8 cellular contexts compared by ENCODE assay signal in the genomic region with DNA sequence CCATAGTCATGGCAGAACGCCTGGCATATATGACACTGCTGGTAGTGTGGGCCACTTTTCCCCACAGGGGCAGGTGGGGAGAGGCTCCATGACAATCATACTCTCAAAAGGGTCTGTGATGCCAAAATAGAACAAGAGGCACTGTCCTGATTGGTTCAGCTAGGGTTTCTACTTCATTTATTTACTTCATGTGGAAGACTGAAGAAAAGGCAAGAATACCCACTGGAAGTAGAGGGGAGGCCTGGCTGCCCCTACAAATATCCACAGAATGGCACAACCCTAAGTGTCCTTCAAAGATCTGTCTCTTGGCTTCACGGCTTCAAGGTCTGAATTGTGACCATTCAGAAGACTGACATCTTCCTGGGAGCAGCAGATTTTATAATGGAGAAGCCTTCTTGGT.
"Had no signal": no experiment of that assay in that cellular context is flagged by ENCODE, and none has a peak within 500 bp of the region (broad histone marks: within the 10 kb centered on the region; RNA-seq: fewer than 3 reads in every experiment).

No MANE protein-coding gene starts in this region.

- H3K4me3 ChIP-seq: GM12878 had no signal

- FAIRE-seq: G401.6, GM12878, GM12891, GM12892, GM18507, GM19239 had no signal

- ATAC-seq: GM12878 had no signal

- DNase-seq: GDM1, GF-D8 had no signal
